In genomic region chr13:60369242-60369641, GRCh38 we compare ENCODE assay signal across 10 cellular contexts. TPM values are rescaled to one million over a fixed set of nuclear protein-coding genes. Genes with fewer than 3 reads are reported as not detected.
DNase-seq lines count a peak whose midpoint lies in the region; ATAC-seq, FAIRE-seq and TF ChIP-seq lines count a peak whose summit lies in the region.
"Had no signal": no experiment of that assay in that cellular context is flagged by ENCODE, and none has a peak within 500 bp of the region (broad histone marks: within the 10 kb centered on the region; RNA-seq: fewer than 3 reads in every experiment).

No MANE protein-coding gene starts in this region.

- no peak for TF ChIP-seq RAD21 in A549 (conservative IDR thresholded peaks at IDR 0.05 in 1 of 2, IDR thresholded peaks at IDR 0.05 in 1 of 2)

- no peak for TF ChIP-seq POLR2A in A549 (IDR thresholded peaks at IDR 0.05; ENCODE audit: low read length)

- no peak overlapping the region for H3K27ac ChIP-seq in A549

- no peak for TF ChIP-seq EP300 in A549 (IDR thresholded peaks at IDR 0.05)

- H3K9me3 ChIP-seq in A549, result no peaks in the 10 kb centered on the region

- peak; percentile 50 to 69; a peak in 2 of 6 replicates for ATAC-seq in A549
- ATAC-seq in GM18511 (IDR thresholded peaks at IDR 0.05; ENCODE audit: unreplicated experiment), result peak; percentile 66
- ATAC-seq in esophagus mucosa, result peak; percentile 92
- ATAC-seq in stimulated activated naive CD8-positive, alpha-beta T cell treated with anti-CD3 and anti-CD28 coated beads, Interleukin-15, Interleukin-2, amounts not matched to agents 100 U/mL and 50 U/mL, for 24 hours, result no peak
- no peak for ATAC-seq in HG03139 (IDR thresholded peaks at IDR 0.05; ENCODE audit: unreplicated experiment)

- no peak overlapping the region for H3K4me2 ChIP-seq in A549

- POLR2A ChIA-PET in A549 (lab: Yijun Ruan, JAX), result no interaction called here

- H3K4me1 ChIP-seq in A549, result no peaks in the 10 kb centered on the region

- TF ChIP-seq CTCF in A549 (IDR thresholded peaks at IDR 0.05), result no peak

- peak; percentile 7 for FAIRE-seq in A549 (lab: Jason Lieb, UNC)

- CTCF ChIA-PET in A549 (lab: Yijun Ruan, JAX), result interaction anchor here (0.7 to 1.2 kb wide), 2 partner anchors 19 to 62 kb away, joined by 3 to 4 read pairs; no protein-coding TSS in a partner anchor

- DNase-seq in A549 (ENCODE audit: low read depth in 1 of 2, low spot score in 1 of 2) (peak in 1 of 2 experiments; percentile 2), HT-29 (ENCODE audit: low spot score) (peak; percentile 32), nucleus accumbens (lab: John Stamatoyannopoulos, UW) (no peak), NCI-H1694 treated with DMSO at 0.1 percent for 48 hours (lab: John Stamatoyannopoulos, UW) (no peak)
- DNase-seq in stimulated activated naive CD8-positive, alpha-beta T cell treated with anti-CD3 and anti-CD28 coated beads, Interleukin-15, Interleukin-2, amounts not matched to agents 100 U/mL and 50 U/mL, for 24 hours, result no peak
- DNase-seq: activated naive CD4-positive, alpha-beta T cell treated with anti-CD3 and anti-CD28 coated beads for 36 hours; SHP77 treated with DMSO at 0.1 percent for 48 hours had no signal

- no peak overlapping the region for H3K4me3 ChIP-seq in A549

TF ChIP-seq in A549, 52 proteins besides CTCF, POLR2A, EP300 and RAD21:
- no peak for TF ChIP-seq CBX2 (IDR thresholded peaks at IDR 0.05; ENCODE audit: borderline replicate concordance, low read depth)
- no peak for TF ChIP-seq ZC3H11A (IDR thresholded peaks at IDR 0.05)
- no peak for TF ChIP-seq HES2 (IDR thresholded peaks at IDR 0.05)
TF ChIP-seq in A549: peak in this region for 0.

RNA-seq across cellular contexts. Expression of gene TDRD3, which starts 27.8 kb away (rescaled TPM):
- polyA plus RNA-seq in A549 (2011; rRNA removed), result 9.6 and 11.8 TPM in 2 replicates
- polyA plus RNA-seq in A549 (2012; cell fraction: cytosol; rRNA removed), result 1.7 and 2.1 TPM in 2 replicates
- 0.73 and 1.5 TPM in 2 replicates for polyA plus RNA-seq in A549 (2012; cell fraction: nucleus; rRNA removed)
- 5.6 to 6.1 TPM (median 5.7 TPM) in 3 replicates for polyA plus RNA-seq in A549 (2017; fragmentation: RNase III; extraction: RNeasy Plus Mini Kit Qiagen cat#74134 plus additional on column Dnase treatment)
- 6.6 and 9.2 TPM in 2 replicates for polyA minus RNA-seq in A549 (2011; rRNA and poly(A)+ RNA removed)
- 8.9 and 10.2 TPM in 2 replicates for total RNA-seq in HT-29 (2014; rRNA removed; shearing (Covaris generic))
- total RNA-seq in esophagus mucosa, result 19.0 TPM

Comparison
In these comparisons a context has a peak if more than half of its experiments do, and no peak if none do; other contexts are left out.
1. ATAC-seq: peak in A549 (2 of 2), GM18511 (single experiment) and esophagus mucosa (single experiment); none in stimulated activated naive CD8-positive, alpha-beta T cell treated with anti-CD3 and anti-CD28 coated beads, Interleukin-15, Interleukin-2, amounts not matched to agents 100 U/mL and 50 U/mL, for 24 hours (single experiment) and HG03139 (single experiment).